11 cellular contexts compared by ENCODE assay signal in the genomic region with DNA sequence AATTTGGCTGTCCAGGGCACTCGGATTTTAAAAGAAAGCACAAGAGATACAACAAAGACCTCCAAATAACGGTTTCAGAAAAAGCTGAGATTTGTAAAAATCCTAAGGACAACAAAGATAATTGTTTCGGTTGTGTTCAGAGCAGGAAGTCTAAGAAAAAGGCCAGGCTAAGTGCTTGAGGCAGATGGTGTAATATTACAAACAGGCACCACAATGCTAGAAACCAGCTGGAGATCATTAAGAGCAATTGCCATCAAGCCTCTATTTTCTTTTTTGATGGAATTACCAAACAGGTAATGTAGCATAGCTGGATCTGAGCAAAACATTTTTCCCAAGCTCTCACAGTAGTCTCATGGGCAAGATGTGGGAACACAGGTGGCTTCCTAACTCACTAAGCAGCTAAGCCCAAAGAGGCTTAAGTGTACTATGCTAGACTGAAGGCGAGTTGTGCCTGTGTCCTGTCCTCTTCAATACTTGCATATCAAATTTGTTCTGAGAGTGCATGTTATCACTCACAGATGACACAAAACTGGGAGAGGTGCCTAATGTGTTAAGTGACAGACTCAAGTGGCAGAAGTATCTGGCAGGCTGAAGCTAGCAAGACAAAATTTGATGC.
DNase-seq lines count a peak whose midpoint lies in the region; ATAC-seq, FAIRE-seq and TF ChIP-seq lines count a peak whose summit lies in the region.
"Had no signal": no experiment of that assay in that cellular context is flagged by ENCODE, and none has a peak within 500 bp of the region (broad histone marks: within the 10 kb centered on the region; RNA-seq: fewer than 3 reads in every experiment).

No MANE protein-coding gene starts in this region.

- no peaks in the 10 kb centered on the region for H3K9me3 ChIP-seq in SK-N-SH
- H3K9me3 ChIP-seq in left lung: no peaks in the 10 kb centered on the region
- H3K9me3 ChIP-seq in HepG2 (ENCODE audit: low read length): no peaks in the 10 kb centered on the region

- TF ChIP-seq CTCF in SK-N-SH (IDR thresholded peaks at IDR 0.05): no peak
- TF ChIP-seq CTCF in left lung (IDR thresholded peaks at IDR 0.05): no peak
- no peak for TF ChIP-seq CTCF in HepG2 (CRISPR knock-in tag; IDR thresholded peaks at IDR 0.05)

- 4% methylated on average over 4 of the region's 4 CpGs for WGBS in SK-N-SH (ENCODE audit: low lambda C conversion rate)
- WGBS in HepG2 (ENCODE audit: low lambda C conversion rate): 82% methylated on average over 4 of the region's 4 CpGs

- no peak for TF ChIP-seq POLR2A in HepG2 (IDR thresholded peaks at IDR 0.05; ENCODE audit: insufficient read depth in 1 of 2, low read depth in 2 of 2, low read length in 2 of 2)

- H3K79me2 ChIP-seq in SK-N-SH (ENCODE audit: insufficient read depth): no peaks in the 10 kb centered on the region
- no peaks in the 10 kb centered on the region for H3K79me2 ChIP-seq in HepG2 (ENCODE audit: insufficient read depth, low read length)

- no peaks in the 10 kb centered on the region for H3F3A ChIP-seq in SK-N-SH (replicated peaks; ENCODE audit: insufficient read depth)

- no TSS peak for BruUV-seq in HepG2 (replicated peaks; lab: Mats Ljungman, UMichigan)

- peaks cover 0 to 9% of the 10 kb centered on the region in 2 experiments; a peak in 1 of 4 replicates for H3K4me1 ChIP-seq in SK-N-SH (ENCODE audit: control insufficient read depth in 1 of 2, insufficient read depth in 2 of 2, low read depth in 1 of 2, low read length in 1 of 2)
- peaks cover 0 to 3% of the 10 kb centered on the region in 2 donors for H3K4me1 ChIP-seq in left lung
- H3K4me1 ChIP-seq in HepG2 (ENCODE audit: insufficient read depth, low read length): no peaks in the 10 kb centered on the region

- H4K20me1 ChIP-seq in SK-N-SH (ENCODE audit: insufficient read depth) (no peaks in the 10 kb centered on the region), HepG2 (ENCODE audit: insufficient read depth, low read length) (no peaks in the 10 kb centered on the region)

- DNase-seq in DMS153 treated with DMSO at 0.1 percent for 48 hours (lab: John Stamatoyannopoulos, UW; ENCODE audit: unreplicated experiment): peak; percentile 90
- DNase-seq in NCI-H1436 treated with DMSO at 0.1 percent for 48 hours (lab: John Stamatoyannopoulos, UW): peak; percentile 69
- DNase-seq in SK-N-SH: peak; percentile 38
- no peak for DNase-seq in left lung
- no peak for DNase-seq in NOMO-1 treated with DMSO at 0.1 percent for 48 hours (lab: John Stamatoyannopoulos, UW; ENCODE audit: unreplicated experiment)
- DNase-seq in T-helper 2 cell treated with Interferon-gamma antibody and Interleukin-4, amounts not matched to agents 5 μg/mL and 100 μg/mL, for 36 hours (ENCODE audit: low spot score): no peak
- DNase-seq in HepG2 (ENCODE audit: low spot score): no peak
- DNase-seq: NCI-H1048, T-helper 1 cell had no signal

- H3K9ac ChIP-seq in SK-N-SH (no peak overlapping the region), HepG2 (ENCODE audit: insufficient read depth, low read depth, low read length) (no peak overlapping the region)

- TF ChIP-seq RAD21 in SK-N-SH (IDR thresholded peaks at IDR 0.05; ENCODE audit: low read length) (no peak), HepG2 (CRISPR knock-in tag; IDR thresholded peaks at IDR 0.05) (no peak)

- H3K4me3 Mint-ChIP-seq in T-helper 2 cell treated with Interferon-gamma antibody and Interleukin-4, amounts not matched to agents 5 μg/mL and 100 μg/mL, for 36 hours: no peak overlapping the region

- H3K4me2 ChIP-seq in SK-N-SH: no peak overlapping the region
- no peak overlapping the region for H3K4me2 ChIP-seq in HepG2 (ENCODE audit: low read depth, low read length)

- H2AFZ ChIP-seq in SK-N-SH (ENCODE audit: low read depth) (no peak overlapping the region), HepG2 (ENCODE audit: low read length) (no peak overlapping the region)

- no peak for FAIRE-seq in HepG2 (lab: Jason Lieb, UNC)

- H3K27me3 Mint-ChIP-seq in T-helper 2 cell treated with Interferon-gamma antibody and Interleukin-4, amounts not matched to agents 5 μg/mL and 100 μg/mL, for 36 hours (ENCODE audit: low read depth): peaks cover 3% of the 10 kb centered on the region

- no peaks in the 10 kb centered on the region for H3K36me3 ChIP-seq in SK-N-SH (replicated peaks in 1 of 2; ENCODE audit: control insufficient read depth in 1 of 2, insufficient read depth in 2 of 2, low read length in 1 of 2)
- no peaks in the 10 kb centered on the region for H3K36me3 ChIP-seq in left lung
- no peaks in the 10 kb centered on the region for H3K36me3 ChIP-seq in HepG2 (replicated peaks in 1 of 2; ENCODE audit: control insufficient read depth in 1 of 2, insufficient read depth in 2 of 2, low read length in 2 of 2)

- H3K4me3 ChIP-seq in SK-N-SH (ENCODE audit: low read depth in 2 of 2, low read length in 1 of 2): no peak overlapping the region
- no peak overlapping the region for H3K4me3 ChIP-seq in left lung
- H3K4me3 ChIP-seq in HepG2 (replicated peaks in 1 of 3; ENCODE audit: insufficient read depth in 1 of 3, low read depth in 2 of 3, low read length in 3 of 3): no peak overlapping the region
- H3K4me3 ChIP-seq: lung had no signal

- no peaks in the 10 kb centered on the region for H3K4me1 Mint-ChIP-seq in T-helper 2 cell treated with Interferon-gamma antibody and Interleukin-4, amounts not matched to agents 5 μg/mL and 100 μg/mL, for 36 hours (ENCODE audit: low read depth)

- CTCF ChIA-PET in SK-N-SH (lab: Yijun Ruan, JAX) (interaction anchor here (1.0 to 1.4 kb wide), 2 partner anchors 11 to 167 kb away, joined by 3 to 4 read pairs; no protein-coding TSS in a partner anchor), HepG2 (lab: Yijun Ruan, JAX; ENCODE audit: low intra/inter-chr PET ratio, low total read pairs) (no interaction called here)

- no peaks in the 10 kb centered on the region for H3K9me3 Mint-ChIP-seq in T-helper 2 cell treated with Interferon-gamma antibody and Interleukin-4, amounts not matched to agents 5 μg/mL and 100 μg/mL, for 36 hours

- no peak overlapping the region for H3K27ac Mint-ChIP-seq in T-helper 2 cell treated with Interferon-gamma antibody and Interleukin-4, amounts not matched to agents 5 μg/mL and 100 μg/mL, for 36 hours

- in situ Hi-C loops in HepG2 (cut with HindIII; ENCODE audit: extremely low pct_ligation_motif_present, low pct_unique_long_range_greater_than_20kb): no loop called here

- intact Hi-C loops in left lung (cut with DNase I): no loop called here
- intact Hi-C loops in HepG2 (cut with micrococcal nuclease; ENCODE audit: unreplicated experiment): no loop called here

- TF ChIP-seq EP300 in SK-N-SH (IDR thresholded peaks at IDR 0.05; ENCODE audit: borderline replicate concordance in 1 of 2, low read depth in 1 of 2, low read length in 1 of 2) (peak in 1 of 2 experiments; percentile 37; a peak in 1 of 4 replicates), HepG2 (IDR thresholded peaks at IDR 0.05; ENCODE audit: low read depth in 2 of 2, low read length in 2 of 2) (no peak), HepG2 (CRISPR knock-in tag; IDR thresholded peaks at IDR 0.05; ENCODE audit: borderline replicate concordance) (no peak)

- POLR2A ChIA-PET in SK-N-SH (lab: Yijun Ruan, JAX): interaction anchor here (0.8 kb wide), 1 partner anchor 162 kb away, joined by 3 read pairs; no protein-coding TSS in a partner anchor
- POLR2A ChIA-PET in HepG2 (lab: Yijun Ruan, JAX): no interaction called here

- H3K9me2 ChIP-seq in SK-N-SH: no peaks in the 10 kb centered on the region

- H3K27me3 ChIP-seq in SK-N-SH (ENCODE audit: insufficient read depth) (no peaks in the 10 kb centered on the region), left lung (no peaks in the 10 kb centered on the region), HepG2 (ENCODE audit: control insufficient read depth in 1 of 2, insufficient read depth in 2 of 2, low read length in 2 of 2) (no peaks in the 10 kb centered on the region)

- no peaks in the 10 kb centered on the region for H3K36me3 Mint-ChIP-seq in T-helper 2 cell treated with Interferon-gamma antibody and Interleukin-4, amounts not matched to agents 5 μg/mL and 100 μg/mL, for 36 hours (ENCODE audit: low read depth)

- H3K27ac ChIP-seq in SK-N-SH (ENCODE audit: low read depth in 2 of 2, low read length in 1 of 2): peak overlapping the region in 1 of 2 experiments; percentile 67; a peak in 2 of 4 replicates
- H3K27ac ChIP-seq in left lung: no peak overlapping the region
- no peak overlapping the region for H3K27ac ChIP-seq in HepG2 (ENCODE audit: extremely low read length, insufficient read depth, low read length)

- ATAC-seq in left lung: peak; percentile 59
- ATAC-seq in HG03108 (IDR thresholded peaks at IDR 0.05; ENCODE audit: unreplicated experiment): no peak
- ATAC-seq in HepG2: no peak

TF ChIP-seq in SK-N-SH, 30 proteins besides CTCF, POLR2A, EP300 and RAD21:
- no peak for TF ChIP-seq RXRA (IDR thresholded peaks at IDR 0.05; ENCODE audit: borderline replicate concordance, low read depth)
- TF ChIP-seq, protein P1, sequence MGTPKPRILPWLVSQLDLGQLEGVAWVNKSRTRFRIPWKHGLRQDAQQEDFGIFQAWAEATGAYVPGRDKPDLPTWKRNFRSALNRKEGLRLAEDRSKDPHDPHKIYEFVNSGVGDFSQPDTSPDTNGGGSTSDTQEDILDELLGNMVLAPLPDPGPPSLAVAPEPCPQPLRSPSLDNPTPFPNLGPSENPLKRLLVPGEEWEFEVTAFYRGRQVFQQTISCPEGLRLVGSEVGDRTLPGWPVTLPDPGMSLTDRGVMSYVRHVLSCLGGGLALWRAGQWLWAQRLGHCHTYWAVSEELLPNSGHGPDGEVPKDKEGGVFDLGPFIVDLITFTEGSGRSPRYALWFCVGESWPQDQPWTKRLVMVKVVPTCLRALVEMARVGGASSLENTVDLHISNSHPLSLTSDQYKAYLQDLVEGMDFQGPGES (IDR thresholded peaks at IDR 0.05; ENCODE audit: low read depth, low read length): no peak
- TF ChIP-seq SIN3A (IDR thresholded peaks at IDR 0.05; ENCODE audit: borderline replicate concordance, low read depth, low read length): no peak
- TF ChIP-seq JUND (IDR thresholded peaks at IDR 0.05): no peak
- no peak for TF ChIP-seq TCF12 (IDR thresholded peaks at IDR 0.05)

TF ChIP-seq in HepG2, 621 proteins besides CTCF, POLR2A, EP300 and RAD21:
- TF ChIP-seq ZNF878 (CRISPR knock-in tag; IDR thresholded peaks at IDR 0.05): no peak
TF ChIP-seq in HepG2: peak in this region for 0.

Comparison
In these comparisons a context has a peak if more than half of its experiments do, and no peak if none do; other contexts are left out.
1. DNase-seq: peak in DMS153 treated with DMSO at 0.1 percent for 48 hours (single experiment), NCI-H1436 treated with DMSO at 0.1 percent for 48 hours (single experiment) and SK-N-SH (single experiment); none in left lung (0 of 2), NOMO-1 treated with DMSO at 0.1 percent for 48 hours (single experiment), T-helper 2 cell treated with Interferon-gamma antibody and Interleukin-4, amounts not matched to agents 5 μg/mL and 100 μg/mL, for 36 hours (single experiment) and HepG2 (single experiment).